In the genomic region with DNA sequence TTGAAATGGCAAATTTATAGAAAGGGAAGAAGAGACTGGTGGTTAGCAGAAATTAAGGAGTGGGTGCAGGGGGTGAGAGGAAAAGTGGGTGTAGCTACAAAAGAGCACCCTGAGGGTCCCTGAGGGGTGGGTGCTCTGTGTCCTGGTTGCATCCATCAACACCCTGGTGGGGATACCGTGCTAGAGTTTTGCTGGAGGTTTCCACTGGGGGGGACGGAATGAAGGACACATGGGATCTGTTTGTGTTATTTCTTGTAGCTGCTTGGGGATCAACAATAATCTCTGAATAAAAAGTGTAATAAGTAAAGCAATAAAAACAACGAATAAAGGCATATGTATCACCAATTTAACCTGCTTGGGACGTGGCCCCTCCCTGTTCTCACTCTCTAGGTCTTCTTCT, we compare ENCODE assay signal across 31 cellular contexts.
"Had no signal": no experiment of that assay in that cellular context is flagged by ENCODE, and none has a peak within 500 bp of the region (broad histone marks: within the 10 kb centered on the region; RNA-seq: fewer than 3 reads in every experiment).

No MANE protein-coding gene starts in this region.

- H3K4me1 Mint-ChIP-seq: activated B cell treated with CpG ODN at 0.5 μM for 24 hours; activated CD4-positive, alpha-beta T cell treated with anti-CD3 and anti-CD28 coated beads, Interleukin-2, amount 10 ng/mL, durations not matched to agents 24 days and 14 days; activated naive CD8-positive, alpha-beta T cell treated with anti-CD3 and anti-CD28 coated beads, Interleukin-2, amount 10 ng/mL, durations not matched to agents 7 days and 5 days; activated naive CD8-positive, alpha-beta T cell treated with anti-CD3 and anti-CD28 coated beads, Interleukin-2, amount 50 U/mL, for 24 hours; activated T-helper 17 cell treated with anti-CD3 and anti-CD28 coated beads, Interleukin-2, amount 50 U/mL, for 72 hours had no signal

- H3K9me3 Mint-ChIP-seq: activated CD4-positive, alpha-beta T cell treated with anti-CD3 and anti-CD28 coated beads, Interleukin-2, amount 10 ng/mL, durations not matched to agents 24 days and 14 days; activated naive CD4-positive, alpha-beta T cell treated with anti-CD3 and anti-CD28 coated beads, Interleukin-2, amount 50 U/mL, for 72 hours; activated naive CD8-positive, alpha-beta T cell treated with anti-CD3 and anti-CD28 coated beads, Interleukin-2, amount 10 ng/mL, durations not matched to agents 7 days and 5 days; activated T-helper 1 cell treated with anti-CD3 and anti-CD28 coated beads, Interleukin-12 subunit alpha, Interleukin-12 subunit beta, Interleukin-2, Interleukin-4 antibody, amounts not matched to agents 30 ng/mL and 10 ng/mL and 1 ng/mL, durations not matched to agents 14 hours and 24 hours and 36 hours; activated T-helper 17 cell treated with anti-CD3 and anti-CD28 coated beads, Interleukin-2, amount 50 U/mL, for 72 hours; T-helper 2 cell treated with Interferon-gamma antibody and Interleukin-4, amounts not matched to agents 5 μg/mL and 100 μg/mL, for 36 hours had no signal

- H3K36me3 ChIP-seq: brain microvascular endothelial cell, breast epithelium had no signal

- ATAC-seq: activated CD4-positive, CD25-positive, alpha-beta regulatory T cell treated with anti-CD3 and anti-CD28 coated beads, Interleukin-2, amount 50 U/mL, for 24 hours; activated CD8-positive, alpha-beta T cell treated with anti-CD3 and anti-CD28 coated beads for 36 hours; activated naive CD4-positive, alpha-beta T cell treated with anti-CD3 and anti-CD28 coated beads, Interleukin-2, amount 50 U/mL, for 72 hours; activated naive CD8-positive, alpha-beta T cell treated with anti-CD3 and anti-CD28 coated beads, Interleukin-2, amount 50 U/mL, for 24 hours; activated T-cell treated with anti-CD3 and anti-CD28 coated beads, Interleukin-2, amount 50 U/mL, for 4 hours; activated T-cell treated with anti-CD3 and anti-CD28 coated beads, Interleukin-2, amount 50 U/mL, for 72 hours; activated T-helper 17 cell treated with anti-CD3 and anti-CD28 coated beads, Interleukin-2, amount 50 U/mL, for 72 hours; body of pancreas had no signal

- H3K9me3 ChIP-seq: body of pancreas, breast epithelium had no signal

- H3K36me3 Mint-ChIP-seq: activated CD4-positive, alpha-beta memory T cell treated with anti-CD3 and anti-CD28 coated beads for 36 hours; activated naive CD4-positive, alpha-beta T cell treated with anti-CD3 and anti-CD28 coated beads, Interleukin-2, amount 50 U/mL, for 72 hours; activated naive CD8-positive, alpha-beta T cell treated with anti-CD3 and anti-CD28 coated beads, Interleukin-2, amount 10 ng/mL, durations not matched to agents 7 days and 5 days had no signal

- H3K4me3 ChIP-seq: body of pancreas, breast epithelium had no signal

- H3K27ac ChIP-seq: body of pancreas, brain microvascular endothelial cell, breast epithelium, VCaP had no signal

- H3K27me3 Mint-ChIP-seq: activated B cell treated with CpG ODN at 0.5 μM for 24 hours; activated CD4-positive, alpha-beta memory T cell treated with anti-CD3 and anti-CD28 coated beads for 36 hours; activated CD4-positive, alpha-beta T cell treated with anti-CD3 and anti-CD28 coated beads, Interleukin-2, amount 10 ng/mL, durations not matched to agents 24 days and 14 days; activated CD8-positive, alpha-beta T cell treated with anti-CD3 and anti-CD28 coated beads for 36 hours; activated naive CD8-positive, alpha-beta T cell treated with anti-CD3 and anti-CD28 coated beads, Interleukin-2, amount 50 U/mL, for 24 hours; activated T-helper 17 cell treated with anti-CD3 and anti-CD28 coated beads, Interleukin-2, amount 50 U/mL, for 72 hours had no signal

- DNase-seq: activated CD4-positive, alpha-beta memory T cell treated with anti-CD3 and anti-CD28 coated beads for 36 hours; activated CD4-positive, alpha-beta T cell treated with anti-CD3 and anti-CD28 coated beads for 4 hours; activated CD4-positive, alpha-beta T cell treated with anti-CD3 and anti-CD28 coated beads, Interleukin-2, amount 10 ng/mL, durations not matched to agents 24 days and 14 days; activated CD4-positive, alpha-beta T cell treated with anti-CD3 and anti-CD28 coated beads, Interleukin-2, amount 50 U/mL, for 1 hour; activated CD4-positive, alpha-beta T cell treated with anti-CD3 and anti-CD28 coated beads, Interleukin-2, amount 50 U/mL, for 4 hours; activated CD8-positive, alpha-beta T cell treated with anti-CD3 and anti-CD28 coated beads for 36 hours; activated gamma-delta T cell treated with Interleukin-2 at 50 U/mL for 16 hours; activated naive CD4-positive, alpha-beta T cell; activated naive CD4-positive, alpha-beta T cell treated with anti-CD3 and anti-CD28 coated beads for 36 hours; activated naive CD4-positive, alpha-beta T cell treated with anti-CD3 and anti-CD28 coated beads, Interleukin-2, amount 50 U/mL, for 16 hours; activated naive CD8-positive, alpha-beta T cell treated with anti-CD3 and anti-CD28 coated beads, Interleukin-2, amount 10 ng/mL, durations not matched to agents 7 days and 5 days; activated naive CD8-positive, alpha-beta T cell treated with anti-CD3 and anti-CD28 coated beads, Interleukin-2, amount 50 U/mL, for 24 hours; activated T-cell treated with anti-CD3 and anti-CD28 coated beads for 4 hours; activated T-cell treated with anti-CD3 and anti-CD28 coated beads, Interleukin-2, amount 50 U/mL, for 72 hours; amygdala; anterior cingulate cortex; brain microvascular endothelial cell; central memory CD4-positive, alpha-beta T cell; T-helper 2 cell; T-helper 9 cell had no signal

- H3K4me1 ChIP-seq: body of pancreas, breast epithelium had no signal

- H3K27me3 ChIP-seq: body of pancreas, brain microvascular endothelial cell had no signal

- H3K4me3 Mint-ChIP-seq: activated B cell treated with CpG ODN at 0.5 μM for 24 hours; activated CD4-positive, alpha-beta memory T cell treated with anti-CD3 and anti-CD28 coated beads for 36 hours; activated CD4-positive, alpha-beta T cell treated with anti-CD3 and anti-CD28 coated beads, Interleukin-2, amount 10 ng/mL, durations not matched to agents 24 days and 14 days; activated CD8-positive, alpha-beta T cell treated with anti-CD3 and anti-CD28 coated beads for 36 hours; activated naive CD4-positive, alpha-beta T cell treated with anti-CD3 and anti-CD28 coated beads for 36 hours; activated naive CD8-positive, alpha-beta T cell treated with anti-CD3 and anti-CD28 coated beads, Interleukin-2, amount 10 ng/mL, durations not matched to agents 7 days and 5 days; activated naive CD8-positive, alpha-beta T cell treated with anti-CD3 and anti-CD28 coated beads, Interleukin-2, amount 50 U/mL, for 24 hours; activated T-cell treated with anti-CD3 and anti-CD28 coated beads, Interleukin-2, amount 50 U/mL, for 4 hours; activated T-cell treated with anti-CD3 and anti-CD28 coated beads, Interleukin-2, amount 50 U/mL, for 72 hours; activated T-helper 1 cell treated with anti-CD3 and anti-CD28 coated beads, Interleukin-12 subunit alpha, Interleukin-12 subunit beta, Interleukin-2, Interleukin-4 antibody, amounts not matched to agents 30 ng/mL and 10 ng/mL and 1 ng/mL, durations not matched to agents 14 hours and 24 hours and 36 hours; activated T-helper 17 cell treated with anti-CD3 and anti-CD28 coated beads, Interleukin-2, amount 50 U/mL, for 72 hours; T-helper 1 cell treated with Interleukin-12 subunit alpha and Interleukin-12 subunit beta and Interleukin-4 antibody, amounts not matched to agents 30 μg/mL and 1 μg/mL, for 36 hours; T-helper 2 cell treated with Interferon-gamma antibody and Interleukin-4, amounts not matched to agents 5 μg/mL and 100 μg/mL, for 36 hours had no signal

- H3K27ac Mint-ChIP-seq: activated B cell treated with CpG ODN at 0.5 μM for 24 hours; activated CD4-positive, alpha-beta memory T cell treated with anti-CD3 and anti-CD28 coated beads for 36 hours; activated CD4-positive, alpha-beta T cell treated with anti-CD3 and anti-CD28 coated beads, Interleukin-2, amount 10 ng/mL, durations not matched to agents 24 days and 14 days; activated CD8-positive, alpha-beta T cell treated with anti-CD3 and anti-CD28 coated beads for 36 hours; activated naive CD4-positive, alpha-beta T cell treated with anti-CD3 and anti-CD28 coated beads for 36 hours; activated naive CD4-positive, alpha-beta T cell treated with anti-CD3 and anti-CD28 coated beads, Interleukin-2, amount 50 U/mL, for 72 hours; activated naive CD8-positive, alpha-beta T cell treated with anti-CD3 and anti-CD28 coated beads, Interleukin-2, amount 10 ng/mL, durations not matched to agents 7 days and 5 days; activated naive CD8-positive, alpha-beta T cell treated with anti-CD3 and anti-CD28 coated beads, Interleukin-2, amount 50 U/mL, for 24 hours; activated T-cell treated with anti-CD3 and anti-CD28 coated beads, Interleukin-2, amount 50 U/mL, for 72 hours; activated T-helper 1 cell treated with anti-CD3 and anti-CD28 coated beads, Interleukin-12 subunit alpha, Interleukin-12 subunit beta, Interleukin-2, Interleukin-4 antibody, amounts not matched to agents 30 ng/mL and 10 ng/mL and 1 ng/mL, durations not matched to agents 14 hours and 24 hours and 36 hours; activated T-helper 17 cell treated with anti-CD3 and anti-CD28 coated beads, Interleukin-2, amount 50 U/mL, for 72 hours; T-helper 1 cell treated with Interleukin-12 subunit alpha and Interleukin-12 subunit beta and Interleukin-4 antibody, amounts not matched to agents 30 μg/mL and 1 μg/mL, for 36 hours; T-helper 2 cell treated with Interferon-gamma antibody and Interleukin-4, amounts not matched to agents 5 μg/mL and 100 μg/mL, for 36 hours had no signal
